12 cellular contexts compared by ENCODE assay signal in genomic region chr10:16965740-16966447, GRCh38.
DNase-seq lines count a peak whose midpoint lies in the region; ATAC-seq lines count a peak whose summit lies in the region.
"Had no signal": no experiment of that assay in that cellular context is flagged by ENCODE, and none has a peak within 500 bp of the region (broad histone marks: within the 10 kb centered on the region; RNA-seq: fewer than 3 reads in every experiment).

No MANE protein-coding gene starts in this region.

- intact Hi-C loops in Right ventricle myocardium superior (cut with DNase I): no loop called here

- H3K27me3 Mint-ChIP-seq in activated CD4-positive, alpha-beta memory T cell treated with anti-CD3 and anti-CD28 coated beads, Interleukin-2, amount 10 ng/mL, durations not matched to agents 7 days and 5 days: peaks cover 6% of the 10 kb centered on the region

- H3K36me3 Mint-ChIP-seq in activated CD4-positive, alpha-beta memory T cell treated with anti-CD3 and anti-CD28 coated beads, Interleukin-2, amount 10 ng/mL, durations not matched to agents 7 days and 5 days (ENCODE audit: low read depth): no peaks in the 10 kb centered on the region
- H3K36me3 Mint-ChIP-seq in activated naive CD4-positive, alpha-beta T cell treated with anti-CD3 and anti-CD28 coated beads, Interleukin-2, amount 50 U/mL, for 72 hours: no peaks in the 10 kb centered on the region

- DNase-seq in GM03348 (ENCODE audit: low spot score) (peak; percentile 80), T1000 (lab: John Stamatoyannopoulos, UW) (peak; percentile 67), Right ventricle myocardium superior (no peak), NOMO-1 treated with DMSO at 0.1 percent for 48 hours (lab: John Stamatoyannopoulos, UW; ENCODE audit: unreplicated experiment) (no peak)
- no peak for DNase-seq in NK-92 treated with Interleukin-12 subunit alpha and Interleukin-12 subunit beta, amount 100 ng/mL, for 24 hours (lab: John Stamatoyannopoulos, UW)
- no peak for DNase-seq in activated CD4-positive, alpha-beta memory T cell treated with anti-CD3 and anti-CD28 coated beads, Interleukin-2, amount 10 ng/mL, durations not matched to agents 7 days and 5 days
- no peak for DNase-seq in activated naive CD4-positive, alpha-beta T cell treated with anti-CD3 and anti-CD28 coated beads, Interleukin-2, amount 50 U/mL, for 72 hours (ENCODE audit: low spot score in 2 of 2)
- DNase-seq: activated CD4-positive, alpha-beta T cell treated with anti-CD3 and anti-CD28 coated beads, Interleukin-2, amount 50 U/mL, for 48 hours; NCI-H2171 had no signal

- peak; percentile 61 for ATAC-seq in Right ventricle myocardium superior (ENCODE audit: poor library complexity)
- ATAC-seq in activated naive CD4-positive, alpha-beta T cell treated with anti-CD3 and anti-CD28 coated beads, Interleukin-2, amount 50 U/mL, for 72 hours: no peak
- ATAC-seq: GM12878 had no signal

- no peaks in the 10 kb centered on the region for H3K9me3 Mint-ChIP-seq in activated CD4-positive, alpha-beta memory T cell treated with anti-CD3 and anti-CD28 coated beads, Interleukin-2, amount 10 ng/mL, durations not matched to agents 7 days and 5 days
- H3K9me3 Mint-ChIP-seq in activated naive CD4-positive, alpha-beta T cell treated with anti-CD3 and anti-CD28 coated beads, Interleukin-2, amount 50 U/mL, for 72 hours: no peaks in the 10 kb centered on the region

- H3K4me1 Mint-ChIP-seq in activated CD4-positive, alpha-beta memory T cell treated with anti-CD3 and anti-CD28 coated beads, Interleukin-2, amount 10 ng/mL, durations not matched to agents 7 days and 5 days: peaks cover 20% of the 10 kb centered on the region

- H3K4me3 ChIP-seq in skin epidermis: no peak overlapping the region
- H3K4me3 ChIP-seq: GM12878 had no signal

- POLR2A ChIA-PET in activated CD4-positive, alpha-beta memory T cell treated with anti-CD3 and anti-CD28 coated beads, Interleukin-2, amount 10 ng/mL, durations not matched to agents 7 days and 5 days (lab: Charles Lee): no interaction called here

- H3K4me3 Mint-ChIP-seq in activated CD4-positive, alpha-beta memory T cell treated with anti-CD3 and anti-CD28 coated beads, Interleukin-2, amount 10 ng/mL, durations not matched to agents 7 days and 5 days: no peak overlapping the region

- H3K27ac ChIP-seq in skin epidermis: peak overlapping the region in 12 of 21 experiments; percentile 29 to 87 (median 75)

- CTCF ChIA-PET in activated CD4-positive, alpha-beta memory T cell treated with anti-CD3 and anti-CD28 coated beads, Interleukin-2, amount 10 ng/mL, durations not matched to agents 7 days and 5 days (lab: Charles Lee): no interaction called here

- no peak overlapping the region for H3K27ac Mint-ChIP-seq in activated CD4-positive, alpha-beta memory T cell treated with anti-CD3 and anti-CD28 coated beads, Interleukin-2, amount 10 ng/mL, durations not matched to agents 7 days and 5 days
- H3K27ac Mint-ChIP-seq in activated naive CD4-positive, alpha-beta T cell treated with anti-CD3 and anti-CD28 coated beads, Interleukin-2, amount 50 U/mL, for 72 hours: no peak overlapping the region
- H3K27ac Mint-ChIP-seq: progenitor cell of endocrine pancreas had no signal

Comparison
In these comparisons a context has a peak if more than half of its experiments do, and no peak if none do; other contexts are left out.
1. DNase-seq: peak in GM03348 (single experiment) and T1000 (single experiment); none in Right ventricle myocardium superior (single experiment), NK-92 treated with Interleukin-12 subunit alpha and Interleukin-12 subunit beta, amount 100 ng/mL, for 24 hours (single experiment), NOMO-1 treated with DMSO at 0.1 percent for 48 hours (single experiment), activated CD4-positive, alpha-beta memory T cell treated with anti-CD3 and anti-CD28 coated beads, Interleukin-2, amount 10 ng/mL, durations not matched to agents 7 days and 5 days (single experiment) and activated naive CD4-positive, alpha-beta T cell treated with anti-CD3 and anti-CD28 coated beads, Interleukin-2, amount 50 U/mL, for 72 hours (0 of 2).